ENCODE assay signal across 1 cellular context in the genomic region with DNA sequence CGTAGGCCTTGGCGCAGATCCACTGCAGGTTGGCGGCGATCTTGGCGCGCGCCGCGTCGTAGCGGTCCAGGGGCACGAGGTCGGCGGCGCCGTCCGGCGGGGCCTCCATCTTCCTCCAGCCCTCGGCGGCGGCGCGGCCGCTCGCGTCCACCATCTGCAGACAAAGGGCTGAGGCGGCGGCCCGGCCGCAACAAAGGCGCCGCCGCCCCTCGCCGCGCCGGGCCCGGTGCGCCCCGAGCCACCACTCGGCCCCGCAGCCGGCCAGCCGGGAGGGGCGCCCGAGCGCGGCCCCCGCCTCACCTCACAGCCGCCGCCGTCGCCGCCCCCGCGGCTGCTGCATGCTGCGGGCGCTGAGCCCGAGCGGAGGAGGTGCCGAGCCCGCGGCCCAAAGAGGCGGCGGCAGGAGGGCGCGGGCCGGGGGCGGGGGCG.
TF ChIP-seq lines count a peak whose summit lies in the region.

No MANE protein-coding gene starts in this region.

TF ChIP-seq in K562, 482 proteins besides CTCF, POLR2A, EP300 and RAD21 (continued from another document):
- TF ChIP-seq, protein P1, sequence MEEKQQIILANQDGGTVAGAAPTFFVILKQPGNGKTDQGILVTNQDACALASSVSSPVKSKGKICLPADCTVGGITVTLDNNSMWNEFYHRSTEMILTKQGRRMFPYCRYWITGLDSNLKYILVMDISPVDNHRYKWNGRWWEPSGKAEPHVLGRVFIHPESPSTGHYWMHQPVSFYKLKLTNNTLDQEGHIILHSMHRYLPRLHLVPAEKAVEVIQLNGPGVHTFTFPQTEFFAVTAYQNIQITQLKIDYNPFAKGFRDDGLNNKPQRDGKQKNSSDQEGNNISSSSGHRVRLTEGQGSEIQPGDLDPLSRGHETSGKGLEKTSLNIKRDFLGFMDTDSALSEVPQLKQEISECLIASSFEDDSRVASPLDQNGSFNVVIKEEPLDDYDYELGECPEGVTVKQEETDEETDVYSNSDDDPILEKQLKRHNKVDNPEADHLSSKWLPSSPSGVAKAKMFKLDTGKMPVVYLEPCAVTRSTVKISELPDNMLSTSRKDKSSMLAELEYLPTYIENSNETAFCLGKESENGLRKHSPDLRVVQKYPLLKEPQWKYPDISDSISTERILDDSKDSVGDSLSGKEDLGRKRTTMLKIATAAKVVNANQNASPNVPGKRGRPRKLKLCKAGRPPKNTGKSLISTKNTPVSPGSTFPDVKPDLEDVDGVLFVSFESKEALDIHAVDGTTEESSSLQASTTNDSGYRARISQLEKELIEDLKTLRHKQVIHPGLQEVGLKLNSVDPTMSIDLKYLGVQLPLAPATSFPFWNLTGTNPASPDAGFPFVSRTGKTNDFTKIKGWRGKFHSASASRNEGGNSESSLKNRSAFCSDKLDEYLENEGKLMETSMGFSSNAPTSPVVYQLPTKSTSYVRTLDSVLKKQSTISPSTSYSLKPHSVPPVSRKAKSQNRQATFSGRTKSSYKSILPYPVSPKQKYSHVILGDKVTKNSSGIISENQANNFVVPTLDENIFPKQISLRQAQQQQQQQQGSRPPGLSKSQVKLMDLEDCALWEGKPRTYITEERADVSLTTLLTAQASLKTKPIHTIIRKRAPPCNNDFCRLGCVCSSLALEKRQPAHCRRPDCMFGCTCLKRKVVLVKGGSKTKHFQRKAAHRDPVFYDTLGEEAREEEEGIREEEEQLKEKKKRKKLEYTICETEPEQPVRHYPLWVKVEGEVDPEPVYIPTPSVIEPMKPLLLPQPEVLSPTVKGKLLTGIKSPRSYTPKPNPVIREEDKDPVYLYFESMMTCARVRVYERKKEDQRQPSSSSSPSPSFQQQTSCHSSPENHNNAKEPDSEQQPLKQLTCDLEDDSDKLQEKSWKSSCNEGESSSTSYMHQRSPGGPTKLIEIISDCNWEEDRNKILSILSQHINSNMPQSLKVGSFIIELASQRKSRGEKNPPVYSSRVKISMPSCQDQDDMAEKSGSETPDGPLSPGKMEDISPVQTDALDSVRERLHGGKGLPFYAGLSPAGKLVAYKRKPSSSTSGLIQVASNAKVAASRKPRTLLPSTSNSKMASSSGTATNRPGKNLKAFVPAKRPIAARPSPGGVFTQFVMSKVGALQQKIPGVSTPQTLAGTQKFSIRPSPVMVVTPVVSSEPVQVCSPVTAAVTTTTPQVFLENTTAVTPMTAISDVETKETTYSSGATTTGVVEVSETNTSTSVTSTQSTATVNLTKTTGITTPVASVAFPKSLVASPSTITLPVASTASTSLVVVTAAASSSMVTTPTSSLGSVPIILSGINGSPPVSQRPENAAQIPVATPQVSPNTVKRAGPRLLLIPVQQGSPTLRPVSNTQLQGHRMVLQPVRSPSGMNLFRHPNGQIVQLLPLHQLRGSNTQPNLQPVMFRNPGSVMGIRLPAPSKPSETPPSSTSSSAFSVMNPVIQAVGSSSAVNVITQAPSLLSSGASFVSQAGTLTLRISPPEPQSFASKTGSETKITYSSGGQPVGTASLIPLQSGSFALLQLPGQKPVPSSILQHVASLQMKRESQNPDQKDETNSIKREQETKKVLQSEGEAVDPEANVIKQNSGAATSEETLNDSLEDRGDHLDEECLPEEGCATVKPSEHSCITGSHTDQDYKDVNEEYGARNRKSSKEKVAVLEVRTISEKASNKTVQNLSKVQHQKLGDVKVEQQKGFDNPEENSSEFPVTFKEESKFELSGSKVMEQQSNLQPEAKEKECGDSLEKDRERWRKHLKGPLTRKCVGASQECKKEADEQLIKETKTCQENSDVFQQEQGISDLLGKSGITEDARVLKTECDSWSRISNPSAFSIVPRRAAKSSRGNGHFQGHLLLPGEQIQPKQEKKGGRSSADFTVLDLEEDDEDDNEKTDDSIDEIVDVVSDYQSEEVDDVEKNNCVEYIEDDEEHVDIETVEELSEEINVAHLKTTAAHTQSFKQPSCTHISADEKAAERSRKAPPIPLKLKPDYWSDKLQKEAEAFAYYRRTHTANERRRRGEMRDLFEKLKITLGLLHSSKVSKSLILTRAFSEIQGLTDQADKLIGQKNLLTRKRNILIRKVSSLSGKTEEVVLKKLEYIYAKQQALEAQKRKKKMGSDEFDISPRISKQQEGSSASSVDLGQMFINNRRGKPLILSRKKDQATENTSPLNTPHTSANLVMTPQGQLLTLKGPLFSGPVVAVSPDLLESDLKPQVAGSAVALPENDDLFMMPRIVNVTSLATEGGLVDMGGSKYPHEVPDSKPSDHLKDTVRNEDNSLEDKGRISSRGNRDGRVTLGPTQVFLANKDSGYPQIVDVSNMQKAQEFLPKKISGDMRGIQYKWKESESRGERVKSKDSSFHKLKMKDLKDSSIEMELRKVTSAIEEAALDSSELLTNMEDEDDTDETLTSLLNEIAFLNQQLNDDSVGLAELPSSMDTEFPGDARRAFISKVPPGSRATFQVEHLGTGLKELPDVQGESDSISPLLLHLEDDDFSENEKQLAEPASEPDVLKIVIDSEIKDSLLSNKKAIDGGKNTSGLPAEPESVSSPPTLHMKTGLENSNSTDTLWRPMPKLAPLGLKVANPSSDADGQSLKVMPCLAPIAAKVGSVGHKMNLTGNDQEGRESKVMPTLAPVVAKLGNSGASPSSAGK (IDR thresholded peaks at IDR 0.05), result peak; percentile 31; the same call in 1 of the 2 replicates
- TF ChIP-seq ARID1B (IDR thresholded peaks at IDR 0.05) (no peak), KDM4B (IDR thresholded peaks at IDR 0.05; ENCODE audit: borderline replicate concordance in 2 of 2, low read depth in 1 of 2) (no peak), EZH2 (IDR thresholded peaks at IDR 0.05; ENCODE audit: borderline replicate concordance, low read depth, low read length) (no peak), CXXC5 (CRISPR knock-in tag; IDR thresholded peaks at IDR 0.05) (peak; percentile 71), ERF (CRISPR knock-in tag; IDR thresholded peaks at IDR 0.05) (0 out of 2 replicates have a peak, but pooled peaks have one; percentile 14), GTF2E2 (tag; IDR thresholded peaks at IDR 0.05) (no peak), RUNX1 (IDR thresholded peaks at IDR 0.05; ENCODE audit: low read depth) (no peak), HCFC1 (IDR thresholded peaks at IDR 0.05; ENCODE audit: low read depth, low read length) (no peak), SMARCA4 (IDR thresholded peaks at IDR 0.05) (no peak), NCOA1 (IDR thresholded peaks at IDR 0.05; ENCODE audit: low read depth) (no peak), ZNF197 (CRISPR knock-in tag; IDR thresholded peaks at IDR 0.05; ENCODE audit: low read depth) (peak; percentile 42; the same call in 1 of the 2 replicates), ZNF764 (CRISPR knock-in tag; IDR thresholded peaks at IDR 0.05; ENCODE audit: low read depth) (no peak), RBM15 (IDR thresholded peaks at IDR 0.05; ENCODE audit: insufficient read depth, low read length) (no peak), EWSR1 (IDR thresholded peaks at IDR 0.05; ENCODE audit: borderline replicate concordance, low read depth, partially characterized antibody) (no peak), RBBP5 (IDR thresholded peaks at IDR 0.05; ENCODE audit: borderline replicate concordance, insufficient read depth, low read length, poor library complexity, severe bottlenecking) (peak; percentile 38), CC2D1A (IDR thresholded peaks at IDR 0.05) (no peak)
- TF ChIP-seq, protein P2, sequence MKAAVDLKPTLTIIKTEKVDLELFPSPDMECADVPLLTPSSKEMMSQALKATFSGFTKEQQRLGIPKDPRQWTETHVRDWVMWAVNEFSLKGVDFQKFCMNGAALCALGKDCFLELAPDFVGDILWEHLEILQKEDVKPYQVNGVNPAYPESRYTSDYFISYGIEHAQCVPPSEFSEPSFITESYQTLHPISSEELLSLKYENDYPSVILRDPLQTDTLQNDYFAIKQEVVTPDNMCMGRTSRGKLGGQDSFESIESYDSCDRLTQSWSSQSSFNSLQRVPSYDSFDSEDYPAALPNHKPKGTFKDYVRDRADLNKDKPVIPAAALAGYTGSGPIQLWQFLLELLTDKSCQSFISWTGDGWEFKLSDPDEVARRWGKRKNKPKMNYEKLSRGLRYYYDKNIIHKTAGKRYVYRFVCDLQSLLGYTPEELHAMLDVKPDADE (conservative IDR thresholded peaks at IDR 0.05; ENCODE audit: control insufficient read depth, low read depth, low read length), result 0 out of 2 replicates have a peak, but pooled peaks have one; percentile 25
- TF ChIP-seq, protein P3, sequence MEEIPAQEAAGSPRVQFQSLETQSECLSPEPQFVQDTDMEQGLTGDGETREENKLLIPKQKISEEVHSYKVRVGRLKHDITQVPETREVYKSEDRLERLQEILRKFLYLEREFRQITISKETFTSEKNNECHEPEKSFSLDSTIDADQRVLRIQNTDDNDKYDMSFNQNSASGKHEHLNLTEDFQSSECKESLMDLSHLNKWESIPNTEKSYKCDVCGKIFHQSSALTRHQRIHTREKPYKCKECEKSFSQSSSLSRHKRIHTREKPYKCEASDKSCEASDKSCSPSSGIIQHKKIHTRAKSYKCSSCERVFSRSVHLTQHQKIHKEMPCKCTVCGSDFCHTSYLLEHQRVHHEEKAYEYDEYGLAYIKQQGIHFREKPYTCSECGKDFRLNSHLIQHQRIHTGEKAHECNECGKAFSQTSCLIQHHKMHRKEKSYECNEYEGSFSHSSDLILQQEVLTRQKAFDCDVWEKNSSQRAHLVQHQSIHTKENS (CRISPR knock-in tag; IDR thresholded peaks at IDR 0.05), result no peak
- TF ChIP-seq, protein P4, sequence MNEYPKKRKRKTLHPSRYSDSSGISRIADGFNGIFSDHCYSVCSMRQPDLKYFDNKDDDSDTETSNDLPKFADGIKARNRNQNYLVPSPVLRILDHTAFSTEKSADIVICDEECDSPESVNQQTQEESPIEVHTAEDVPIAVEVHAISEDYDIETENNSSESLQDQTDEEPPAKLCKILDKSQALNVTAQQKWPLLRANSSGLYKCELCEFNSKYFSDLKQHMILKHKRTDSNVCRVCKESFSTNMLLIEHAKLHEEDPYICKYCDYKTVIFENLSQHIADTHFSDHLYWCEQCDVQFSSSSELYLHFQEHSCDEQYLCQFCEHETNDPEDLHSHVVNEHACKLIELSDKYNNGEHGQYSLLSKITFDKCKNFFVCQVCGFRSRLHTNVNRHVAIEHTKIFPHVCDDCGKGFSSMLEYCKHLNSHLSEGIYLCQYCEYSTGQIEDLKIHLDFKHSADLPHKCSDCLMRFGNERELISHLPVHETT (CRISPR knock-in tag; conservative IDR thresholded peaks at IDR 0.05 in 1 of 2, IDR thresholded peaks at IDR 0.05 in 1 of 2), result peak in 1 of 2 experiments; percentile 83; a peak in 2 of 4 replicates
- TF ChIP-seq, protein P5, sequence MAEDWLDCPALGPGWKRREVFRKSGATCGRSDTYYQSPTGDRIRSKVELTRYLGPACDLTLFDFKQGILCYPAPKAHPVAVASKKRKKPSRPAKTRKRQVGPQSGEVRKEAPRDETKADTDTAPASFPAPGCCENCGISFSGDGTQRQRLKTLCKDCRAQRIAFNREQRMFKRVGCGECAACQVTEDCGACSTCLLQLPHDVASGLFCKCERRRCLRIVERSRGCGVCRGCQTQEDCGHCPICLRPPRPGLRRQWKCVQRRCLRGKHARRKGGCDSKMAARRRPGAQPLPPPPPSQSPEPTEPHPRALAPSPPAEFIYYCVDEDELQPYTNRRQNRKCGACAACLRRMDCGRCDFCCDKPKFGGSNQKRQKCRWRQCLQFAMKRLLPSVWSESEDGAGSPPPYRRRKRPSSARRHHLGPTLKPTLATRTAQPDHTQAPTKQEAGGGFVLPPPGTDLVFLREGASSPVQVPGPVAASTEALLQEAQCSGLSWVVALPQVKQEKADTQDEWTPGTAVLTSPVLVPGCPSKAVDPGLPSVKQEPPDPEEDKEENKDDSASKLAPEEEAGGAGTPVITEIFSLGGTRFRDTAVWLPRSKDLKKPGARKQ (CRISPR knock-in tag; IDR thresholded peaks at IDR 0.05), result no peak
- TF ChIP-seq, protein P6, sequence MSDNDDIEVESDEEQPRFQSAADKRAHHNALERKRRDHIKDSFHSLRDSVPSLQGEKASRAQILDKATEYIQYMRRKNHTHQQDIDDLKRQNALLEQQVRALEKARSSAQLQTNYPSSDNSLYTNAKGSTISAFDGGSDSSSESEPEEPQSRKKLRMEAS (CRISPR knock-in tag; IDR thresholded peaks at IDR 0.05), result 0 out of 2 replicates have a peak, but pooled peaks have one; percentile 28
- TF ChIP-seq, protein P7, sequence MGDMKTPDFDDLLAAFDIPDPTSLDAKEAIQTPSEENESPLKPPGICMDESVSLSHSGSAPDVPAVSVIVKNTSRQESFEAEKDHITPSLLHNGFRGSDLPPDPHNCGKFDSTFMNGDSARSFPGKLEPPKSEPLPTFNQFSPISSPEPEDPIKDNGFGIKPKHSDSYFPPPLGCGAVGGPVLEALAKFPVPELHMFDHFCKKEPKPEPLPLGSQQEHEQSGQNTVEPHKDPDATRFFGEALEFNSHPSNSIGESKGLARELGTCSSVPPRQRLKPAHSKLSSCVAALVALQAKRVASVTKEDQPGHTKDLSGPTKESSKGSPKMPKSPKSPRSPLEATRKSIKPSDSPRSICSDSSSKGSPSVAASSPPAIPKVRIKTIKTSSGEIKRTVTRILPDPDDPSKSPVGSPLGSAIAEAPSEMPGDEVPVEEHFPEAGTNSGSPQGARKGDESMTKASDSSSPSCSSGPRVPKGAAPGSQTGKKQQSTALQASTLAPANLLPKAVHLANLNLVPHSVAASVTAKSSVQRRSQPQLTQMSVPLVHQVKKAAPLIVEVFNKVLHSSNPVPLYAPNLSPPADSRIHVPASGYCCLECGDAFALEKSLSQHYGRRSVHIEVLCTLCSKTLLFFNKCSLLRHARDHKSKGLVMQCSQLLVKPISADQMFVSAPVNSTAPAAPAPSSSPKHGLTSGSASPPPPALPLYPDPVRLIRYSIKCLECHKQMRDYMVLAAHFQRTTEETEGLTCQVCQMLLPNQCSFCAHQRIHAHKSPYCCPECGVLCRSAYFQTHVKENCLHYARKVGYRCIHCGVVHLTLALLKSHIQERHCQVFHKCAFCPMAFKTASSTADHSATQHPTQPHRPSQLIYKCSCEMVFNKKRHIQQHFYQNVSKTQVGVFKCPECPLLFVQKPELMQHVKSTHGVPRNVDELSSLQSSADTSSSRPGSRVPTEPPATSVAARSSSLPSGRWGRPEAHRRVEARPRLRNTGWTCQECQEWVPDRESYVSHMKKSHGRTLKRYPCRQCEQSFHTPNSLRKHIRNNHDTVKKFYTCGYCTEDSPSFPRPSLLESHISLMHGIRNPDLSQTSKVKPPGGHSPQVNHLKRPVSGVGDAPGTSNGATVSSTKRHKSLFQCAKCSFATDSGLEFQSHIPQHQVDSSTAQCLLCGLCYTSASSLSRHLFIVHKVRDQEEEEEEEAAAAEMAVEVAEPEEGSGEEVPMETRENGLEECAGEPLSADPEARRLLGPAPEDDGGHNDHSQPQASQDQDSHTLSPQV (IDR thresholded peaks at IDR 0.05), result peak; percentile 56; the same call in 1 of the 2 replicates
- TF ChIP-seq, protein P8, sequence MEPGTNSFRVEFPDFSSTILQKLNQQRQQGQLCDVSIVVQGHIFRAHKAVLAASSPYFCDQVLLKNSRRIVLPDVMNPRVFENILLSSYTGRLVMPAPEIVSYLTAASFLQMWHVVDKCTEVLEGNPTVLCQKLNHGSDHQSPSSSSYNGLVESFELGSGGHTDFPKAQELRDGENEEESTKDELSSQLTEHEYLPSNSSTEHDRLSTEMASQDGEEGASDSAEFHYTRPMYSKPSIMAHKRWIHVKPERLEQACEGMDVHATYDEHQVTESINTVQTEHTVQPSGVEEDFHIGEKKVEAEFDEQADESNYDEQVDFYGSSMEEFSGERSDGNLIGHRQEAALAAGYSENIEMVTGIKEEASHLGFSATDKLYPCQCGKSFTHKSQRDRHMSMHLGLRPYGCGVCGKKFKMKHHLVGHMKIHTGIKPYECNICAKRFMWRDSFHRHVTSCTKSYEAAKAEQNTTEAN (CRISPR knock-in tag; IDR thresholded peaks at IDR 0.05), result no peak
